4 cellular contexts compared by ENCODE assay signal in the genomic region with DNA sequence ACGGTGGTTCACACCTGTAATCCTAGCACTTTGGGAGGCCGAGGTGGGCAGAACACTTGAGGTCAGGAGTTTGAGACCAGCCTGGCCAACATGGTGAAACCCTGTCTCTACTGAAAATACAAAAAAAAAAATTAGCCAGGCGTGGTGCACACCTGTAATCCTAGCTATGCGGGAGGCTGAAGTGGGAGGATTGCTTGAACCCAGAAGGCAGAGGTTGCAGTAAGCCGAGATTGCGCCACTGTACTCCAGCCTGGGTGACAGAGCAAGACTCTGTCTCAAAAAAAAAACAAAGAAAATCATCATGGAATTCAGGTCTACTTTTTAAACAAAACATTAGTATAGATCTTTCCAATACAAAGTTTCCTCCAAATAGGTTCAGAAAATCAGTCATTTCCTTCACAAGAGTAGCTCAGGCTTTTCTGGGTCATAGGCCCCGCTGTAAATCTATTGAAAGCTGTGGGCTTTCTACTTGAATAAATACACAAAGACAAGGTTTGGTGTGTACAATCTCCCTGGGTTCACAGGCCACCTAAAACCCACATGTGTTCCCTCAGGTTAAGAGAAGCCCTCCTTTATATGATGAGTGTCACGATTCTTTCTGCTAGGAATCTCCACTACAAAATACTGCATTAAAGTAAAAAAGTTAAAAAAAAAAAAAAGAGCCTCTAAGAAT. TPM values are rescaled to one million over a fixed set of nuclear protein-coding genes. Genes with fewer than 3 reads are reported as not detected.
"Had no signal": no experiment of that assay in that cellular context is flagged by ENCODE, and none has a peak within 500 bp of the region (broad histone marks: within the 10 kb centered on the region; RNA-seq: fewer than 3 reads in every experiment).

No MANE protein-coding gene starts in this region.

RNA-seq across cellular contexts. Expression of a gene that starts 37.1 kb away (rescaled TPM):
- total RNA-seq: LHCN-M2, M059J, MCF 10A, NCI-H460 had no signal

RNA-seq across cellular contexts. Expression of a gene that starts 43.4 kb away (rescaled TPM):
- total RNA-seq: LHCN-M2, M059J, MCF 10A, NCI-H460 had no signal
